Comparison of ENCODE assay signal across 12 cellular contexts in the genomic region with DNA sequence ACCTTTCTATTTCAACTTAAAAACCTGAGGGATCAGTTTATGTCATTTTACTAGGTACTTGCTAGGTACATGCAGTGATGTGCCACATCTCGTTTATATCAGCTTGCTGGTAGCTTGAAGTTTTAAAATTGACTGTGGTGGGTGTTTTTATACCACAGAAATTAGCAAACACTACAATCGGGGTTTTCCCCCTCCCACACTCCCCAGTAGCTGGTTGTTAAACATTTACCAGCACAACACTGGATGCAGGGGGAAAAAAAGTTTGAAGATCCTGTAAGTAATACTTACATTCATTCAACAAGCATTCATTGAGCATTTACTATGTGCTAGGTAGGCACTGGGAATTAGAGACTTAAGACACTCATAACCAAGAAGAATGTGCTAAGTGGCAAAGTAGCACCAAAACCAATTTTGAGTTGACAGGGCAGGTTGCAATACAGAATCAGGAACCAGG. TPM values are rescaled to one million over a fixed set of nuclear protein-coding genes. Genes with fewer than 3 reads are reported as not detected.
A peak's percentile ranks its signal among the peaks of the same experiment; 100 is the strongest.
DNase-seq lines count a peak whose midpoint lies in the region; ATAC-seq and TF ChIP-seq lines count a peak whose summit lies in the region.
"Had no signal": no experiment of that assay in that cellular context is flagged by ENCODE, and none has a peak within 500 bp of the region (broad histone marks: within the 10 kb centered on the region; RNA-seq: fewer than 3 reads in every experiment).

No MANE protein-coding gene starts in this region.

- CTCF ChIA-PET in HEK293T (lab: Yijun Ruan, JAX) (interaction anchor here (0.6 to 2.0 kb wide), 3 partner anchors 10 to 18 kb away, joined by 3 to 6 read pairs (median 3); no protein-coding TSS in a partner anchor), WTC11 (lab: Charles Lee) (no interaction called here)

- POLR2A ChIA-PET in HEK293T (lab: Yijun Ruan, JAX) (no interaction called here), WTC11 (lab: Charles Lee) (no interaction called here)

- H3K27ac Mint-ChIP-seq in naive B cell: peak overlapping the region in 5 of 6 donors; percentile 7 to 76 (median 11)
- no peak overlapping the region for H3K27ac Mint-ChIP-seq in WTC11
- H3K27ac Mint-ChIP-seq: CD8-positive, alpha-beta memory T cell had no signal

- DNase-seq in GM12864 (ENCODE audit: low read depth) (peak; percentile 57), naive B cell (peak; percentile 49), NCI-H345 treated with DMSO at 0.1 percent for 48 hours (lab: John Stamatoyannopoulos, UW; ENCODE audit: unreplicated experiment) (no peak), HEK293T (ENCODE audit: extremely low spot score) (no peak), WTC11 (ENCODE audit: low spot score) (no peak)
- DNase-seq: CD8-positive, alpha-beta memory T cell; foreskin melanocyte; T-helper 9 cell had no signal

- no peaks in the 10 kb centered on the region for H3K9me3 Mint-ChIP-seq in naive B cell
- no peaks in the 10 kb centered on the region; the same call in 1 of the 2 replicates for H3K9me3 Mint-ChIP-seq in WTC11
- H3K9me3 Mint-ChIP-seq: CD8-positive, alpha-beta memory T cell; central memory CD8-positive, alpha-beta T cell had no signal

- no peak overlapping the region for H3K4me3 ChIP-seq in GM12864 (ENCODE audit: low read depth, low read length)

- H3K27me3 Mint-ChIP-seq in naive B cell (no peaks in the 10 kb centered on the region), WTC11 (ENCODE audit: low read depth) (no peaks in the 10 kb centered on the region)

- TF ChIP-seq CTCF in GM12864 (IDR thresholded peaks at IDR 0.05; ENCODE audit: low read depth, low read length, missing control alignments) (no peak), WTC11 (IDR thresholded peaks at IDR 0.05) (no peak)

- H3K36me3 Mint-ChIP-seq in naive B cell (no peaks in the 10 kb centered on the region), WTC11 (peaks cover 2% of the 10 kb centered on the region; the same call in 1 of the 2 replicates)
- H3K36me3 Mint-ChIP-seq: CD8-positive, alpha-beta memory T cell had no signal

- H3K4me1 Mint-ChIP-seq in naive B cell (peaks cover 42 to 75% (median 73%) of the 10 kb centered on the region in 3 donors), WTC11 (peaks cover 18% of the 10 kb centered on the region)
- H3K4me1 Mint-ChIP-seq: central memory CD8-positive, alpha-beta T cell had no signal

- H3K4me3 Mint-ChIP-seq in naive B cell: peak overlapping the region; percentile 2 to 69 (median 38)
- H3K4me3 Mint-ChIP-seq in WTC11: no peak overlapping the region
- H3K4me3 Mint-ChIP-seq: CD8-positive, alpha-beta memory T cell; central memory CD8-positive, alpha-beta T cell had no signal

- ATAC-seq in GM19438 (IDR thresholded peaks at IDR 0.05; ENCODE audit: low read depth, unreplicated experiment): peak; percentile 58
- ATAC-seq in HG03439 (IDR thresholded peaks at IDR 0.05; ENCODE audit: unreplicated experiment): peak; percentile 58
- ATAC-seq in naive B cell (ENCODE audit: low read depth in 2 of 2): peak; percentile 76 to 79
- no peak for ATAC-seq in GM18867 (IDR thresholded peaks at IDR 0.05; ENCODE audit: unreplicated experiment)
- no peak for ATAC-seq in WTC11

TF ChIP-seq in HEK293T, 16 proteins besides CTCF, POLR2A, EP300 and RAD21:
- no peak for TF ChIP-seq ELF4 (IDR thresholded peaks at IDR 0.05)
- TF ChIP-seq SUZ12 (IDR thresholded peaks at IDR 0.05): no peak
- no peak for TF ChIP-seq L3MBTL2 (conservative IDR thresholded peaks at IDR 0.05)
- TF ChIP-seq SP1 (IDR thresholded peaks at IDR 0.05): no peak
- TF ChIP-seq NFRKB (IDR thresholded peaks at IDR 0.05): no peak
- TF ChIP-seq FOXK2 (IDR thresholded peaks at IDR 0.05): no peak
- no peak for TF ChIP-seq ZNF384 (IDR thresholded peaks at IDR 0.05)
- TF ChIP-seq HDGF (IDR thresholded peaks at IDR 0.05; ENCODE audit: borderline replicate concordance): no peak
- TF ChIP-seq TARDBP (IDR thresholded peaks at IDR 0.05): no peak
- no peak for TF ChIP-seq CTBP1 (IDR thresholded peaks at IDR 0.05; ENCODE audit: borderline replicate concordance)
- no peak for TF ChIP-seq LEF1 (IDR thresholded peaks at IDR 0.05; ENCODE audit: borderline replicate concordance)
- TF ChIP-seq FOXA1 (IDR thresholded peaks at IDR 0.05): no peak
- TF ChIP-seq ARNT (IDR thresholded peaks at IDR 0.05): no peak
- TF ChIP-seq, protein P1, sequence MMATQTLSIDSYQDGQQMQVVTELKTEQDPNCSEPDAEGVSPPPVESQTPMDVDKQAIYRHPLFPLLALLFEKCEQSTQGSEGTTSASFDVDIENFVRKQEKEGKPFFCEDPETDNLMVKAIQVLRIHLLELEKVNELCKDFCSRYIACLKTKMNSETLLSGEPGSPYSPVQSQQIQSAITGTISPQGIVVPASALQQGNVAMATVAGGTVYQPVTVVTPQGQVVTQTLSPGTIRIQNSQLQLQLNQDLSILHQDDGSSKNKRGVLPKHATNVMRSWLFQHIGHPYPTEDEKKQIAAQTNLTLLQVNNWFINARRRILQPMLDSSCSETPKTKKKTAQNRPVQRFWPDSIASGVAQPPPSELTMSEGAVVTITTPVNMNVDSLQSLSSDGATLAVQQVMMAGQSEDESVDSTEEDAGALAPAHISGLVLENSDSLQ (IDR thresholded peaks at IDR 0.05): no peak
- TF ChIP-seq FOXM1 (IDR thresholded peaks at IDR 0.05; ENCODE audit: borderline replicate concordance): no peak
- no peak for TF ChIP-seq BHLHE40 (IDR thresholded peaks at IDR 0.05; ENCODE audit: borderline replicate concordance)

TF ChIP-seq in WTC11, 78 proteins besides CTCF, POLR2A, EP300 and RAD21 (continues in another document):
- TF ChIP-seq NFATC4 (CRISPR knock-in tag; IDR thresholded peaks at IDR 0.05) (no peak), NR1H2 (CRISPR knock-in tag; IDR thresholded peaks at IDR 0.05) (no peak), MYBL2 (CRISPR knock-in tag; IDR thresholded peaks at IDR 0.05) (no peak), JUN (CRISPR knock-in tag; IDR thresholded peaks at IDR 0.05) (no peak), NFYB (CRISPR knock-in tag; conservative IDR thresholded peaks at IDR 0.05; ENCODE audit: low read depth) (no peak), ZNF423 (CRISPR knock-in tag; IDR thresholded peaks at IDR 0.05) (no peak), NR3C1 (CRISPR knock-in tag; conservative IDR thresholded peaks at IDR 0.05; ENCODE audit: low read depth) (no peak), IRF2 (CRISPR knock-in tag; IDR thresholded peaks at IDR 0.05; ENCODE audit: borderline replicate concordance, low read depth) (no peak), FOXP1 (CRISPR knock-in tag; IDR thresholded peaks at IDR 0.05; ENCODE audit: borderline replicate concordance) (no peak)
- TF ChIP-seq, protein P2, sequence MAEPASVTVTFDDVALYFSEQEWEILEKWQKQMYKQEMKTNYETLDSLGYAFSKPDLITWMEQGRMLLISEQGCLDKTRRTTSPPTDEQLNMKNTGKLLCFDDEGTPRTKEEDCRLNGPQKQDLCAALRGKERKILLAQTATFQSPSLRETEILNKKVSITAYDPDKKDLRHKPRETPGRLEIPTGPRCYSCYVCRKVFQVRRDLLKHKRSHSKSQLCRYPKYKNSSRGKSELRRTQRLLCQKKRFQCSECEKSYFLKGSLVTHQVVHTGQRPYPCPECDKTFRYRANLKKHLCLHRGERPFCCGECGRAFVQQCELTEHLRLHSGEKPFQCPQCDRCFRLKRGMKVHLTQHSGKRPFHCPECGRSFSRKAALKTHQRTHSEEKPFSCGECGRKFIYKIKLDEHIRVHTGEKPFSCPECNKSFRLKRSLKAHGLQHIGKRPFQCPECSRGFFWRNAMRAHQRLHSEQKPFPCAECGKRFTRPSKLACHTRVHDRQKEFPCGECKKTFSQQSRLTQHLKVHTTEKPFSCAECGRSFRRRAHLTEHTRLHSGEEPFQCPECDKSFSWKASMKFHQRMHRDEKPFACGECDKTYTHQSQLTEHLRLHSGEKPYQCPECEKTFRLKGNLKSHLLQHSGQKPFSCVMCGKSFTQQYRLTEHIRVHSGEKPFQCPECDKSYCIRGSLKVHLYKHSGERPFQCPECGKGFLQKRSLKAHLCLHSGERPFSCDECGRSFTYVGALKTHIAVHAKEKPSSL (CRISPR knock-in tag; conservative IDR thresholded peaks at IDR 0.05): no peak
- TF ChIP-seq, protein P3, sequence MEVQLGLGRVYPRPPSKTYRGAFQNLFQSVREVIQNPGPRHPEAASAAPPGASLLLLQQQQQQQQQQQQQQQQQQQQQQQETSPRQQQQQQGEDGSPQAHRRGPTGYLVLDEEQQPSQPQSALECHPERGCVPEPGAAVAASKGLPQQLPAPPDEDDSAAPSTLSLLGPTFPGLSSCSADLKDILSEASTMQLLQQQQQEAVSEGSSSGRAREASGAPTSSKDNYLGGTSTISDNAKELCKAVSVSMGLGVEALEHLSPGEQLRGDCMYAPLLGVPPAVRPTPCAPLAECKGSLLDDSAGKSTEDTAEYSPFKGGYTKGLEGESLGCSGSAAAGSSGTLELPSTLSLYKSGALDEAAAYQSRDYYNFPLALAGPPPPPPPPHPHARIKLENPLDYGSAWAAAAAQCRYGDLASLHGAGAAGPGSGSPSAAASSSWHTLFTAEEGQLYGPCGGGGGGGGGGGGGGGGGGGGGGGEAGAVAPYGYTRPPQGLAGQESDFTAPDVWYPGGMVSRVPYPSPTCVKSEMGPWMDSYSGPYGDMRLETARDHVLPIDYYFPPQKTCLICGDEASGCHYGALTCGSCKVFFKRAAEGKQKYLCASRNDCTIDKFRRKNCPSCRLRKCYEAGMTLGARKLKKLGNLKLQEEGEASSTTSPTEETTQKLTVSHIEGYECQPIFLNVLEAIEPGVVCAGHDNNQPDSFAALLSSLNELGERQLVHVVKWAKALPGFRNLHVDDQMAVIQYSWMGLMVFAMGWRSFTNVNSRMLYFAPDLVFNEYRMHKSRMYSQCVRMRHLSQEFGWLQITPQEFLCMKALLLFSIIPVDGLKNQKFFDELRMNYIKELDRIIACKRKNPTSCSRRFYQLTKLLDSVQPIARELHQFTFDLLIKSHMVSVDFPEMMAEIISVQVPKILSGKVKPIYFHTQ (CRISPR knock-in tag; IDR thresholded peaks at IDR 0.05): no peak
- TF ChIP-seq, protein P4, sequence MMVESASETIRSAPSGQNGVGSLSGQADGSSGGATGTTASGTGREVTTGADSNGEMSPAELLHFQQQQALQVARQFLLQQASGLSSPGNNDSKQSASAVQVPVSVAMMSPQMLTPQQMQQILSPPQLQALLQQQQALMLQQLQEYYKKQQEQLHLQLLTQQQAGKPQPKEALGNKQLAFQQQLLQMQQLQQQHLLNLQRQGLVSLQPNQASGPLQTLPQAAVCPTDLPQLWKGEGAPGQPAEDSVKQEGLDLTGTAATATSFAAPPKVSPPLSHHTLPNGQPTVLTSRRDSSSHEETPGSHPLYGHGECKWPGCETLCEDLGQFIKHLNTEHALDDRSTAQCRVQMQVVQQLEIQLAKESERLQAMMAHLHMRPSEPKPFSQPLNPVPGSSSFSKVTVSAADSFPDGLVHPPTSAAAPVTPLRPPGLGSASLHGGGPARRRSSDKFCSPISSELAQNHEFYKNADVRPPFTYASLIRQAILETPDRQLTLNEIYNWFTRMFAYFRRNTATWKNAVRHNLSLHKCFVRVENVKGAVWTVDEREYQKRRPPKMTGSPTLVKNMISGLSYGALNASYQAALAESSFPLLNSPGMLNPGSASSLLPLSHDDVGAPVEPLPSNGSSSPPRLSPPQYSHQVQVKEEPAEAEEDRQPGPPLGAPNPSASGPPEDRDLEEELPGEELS (CRISPR knock-in tag; IDR thresholded peaks at IDR 0.05): no peak

RNA-seq across cellular contexts. Expression of a gene that starts 32.6 kb away (rescaled TPM):
- 10 to 100 TPM; 37.8 to 56.8 (median 50.2) TPM for polyA plus RNA-seq in naive B cell (ENCODE audit: low read depth in 6 of 6)
- total RNA-seq in WTC11 (2021): 19.5 to 21.4 TPM (median 20.1 TPM) in 3 replicates

Comparison
In these comparisons a context has a peak if more than half of its experiments do, and no peak if none do; other contexts are left out.
1. DNase-seq: peak in GM12864 (single experiment) and naive B cell (single experiment); none in NCI-H345 treated with DMSO at 0.1 percent for 48 hours (single experiment), HEK293T (single experiment) and WTC11 (single experiment).
2. ATAC-seq: peak in GM19438 (single experiment), HG03439 (single experiment) and naive B cell (2 of 2); none in GM18867 (single experiment) and WTC11 (single experiment).